ENCODE assay signal across 8 cellular contexts in genomic region chrX:9465380-9466114, GRCh38. TPM values are rescaled to one million over a fixed set of nuclear protein-coding genes. Genes with fewer than 3 reads are reported as not detected.
DNase-seq lines count a peak whose midpoint lies in the region; ATAC-seq and TF ChIP-seq lines count a peak whose summit lies in the region.

No MANE protein-coding gene starts in this region.

- peak overlapping the region; percentile 78; the same call in 1 of the 2 replicates for H3K27ac ChIP-seq in HCT116 (ENCODE audit: low read depth, low read length)
- H3K27ac ChIP-seq in ascending aorta, result peak overlapping the region; percentile 87 to 93

- no peaks in the 10 kb centered on the region for H4K20me1 ChIP-seq in HCT116 (ENCODE audit: insufficient read depth)

- CTCF ChIA-PET in Calu3 (lab: Charles Lee), result no interaction called here
- CTCF ChIA-PET in HCT116 (lab: Charles Lee), result no interaction called here

- H3K36me3 Mint-ChIP-seq in Calu3 (ENCODE audit: insufficient read depth, unreplicated experiment) (peaks cover 34% of the 10 kb centered on the region), immature natural killer cell (no peaks in the 10 kb centered on the region)

- H3K4me1 Mint-ChIP-seq in Calu3 (ENCODE audit: low read depth, unreplicated experiment) (peaks cover 33% of the 10 kb centered on the region), immature natural killer cell (peaks cover 52 to 57% of the 10 kb centered on the region in 2 donors)

- POLR2A ChIA-PET in HCT116 (lab: Charles Lee), result no interaction called here

- RAD21 ChIA-PET in HCT116 (lab: Charles Lee; ENCODE audit: low non-redundant PET in 1 of 2, low total read pairs in 2 of 2, uncharacterized antibody in 2 of 2, unreplicated experiment in 2 of 2), result no interaction called here

- no peak for TF ChIP-seq POLR2A in HCT116 (IDR thresholded peaks at IDR 0.05; ENCODE audit: borderline replicate concordance, extremely low read depth, insufficient read depth, insufficient read length)

- BruUV-seq in Calu3 (replicated peaks; lab: Mats Ljungman, UMichigan) (no TSS peak), HCT116 (replicated peaks; lab: Mats Ljungman, UMichigan) (no TSS peak)

- peaks cover 28% of the 10 kb centered on the region for H3K79me2 ChIP-seq in HCT116 (ENCODE audit: insufficient read depth, low read length)

- peak overlapping the region; percentile 76 for H3K4me2 ChIP-seq in HCT116 (ENCODE audit: low read length)

- H2AFZ ChIP-seq in HCT116 (ENCODE audit: low read depth, low read length, poor library complexity, severe bottlenecking), result no peak overlapping the region

- H3K9me3 Mint-ChIP-seq in Calu3 (ENCODE audit: low read depth, unreplicated experiment) (no peaks in the 10 kb centered on the region), immature natural killer cell (no peaks in the 10 kb centered on the region)

- ATAC-seq in HCT116, result peak; percentile 19
- no peak for ATAC-seq in HG03039 (IDR thresholded peaks at IDR 0.05; ENCODE audit: unreplicated experiment)

- no peaks in the 10 kb centered on the region for H3K9me2 ChIP-seq in HCT116 (ENCODE audit: insufficient read depth)

- intact Hi-C loops in Calu3 (cut with micrococcal nuclease; ENCODE audit: unreplicated experiment), result loop anchor here (10.0 kb wide), 1 partner anchor 621 kb away; no protein-coding TSS in a partner anchor
- intact Hi-C loops in HCT116 (cut with micrococcal nuclease), result loop anchor here (2.0 kb wide), 1 partner anchor 495 kb away; no protein-coding TSS in a partner anchor
- intact Hi-C loops in ascending aorta (cut with DNase I), result loop anchor here (2.0 to 10.0 kb wide), 4 partner anchors 67 to 601 kb away; no protein-coding TSS in a partner anchor

- no peaks in the 10 kb centered on the region for H3K9me3 ChIP-seq in HCT116 (ENCODE audit: control insufficient read depth in 1 of 2, insufficient read depth in 1 of 2, low read depth in 1 of 2, low read length in 2 of 2)
- H3K9me3 ChIP-seq in ascending aorta, result no peaks in the 10 kb centered on the region

- TF ChIP-seq RAD21 in HCT116 (IDR thresholded peaks at IDR 0.05; ENCODE audit: low read depth), result no peak

- H3K27me3 ChIP-seq in HCT116 (ENCODE audit: insufficient read depth, low read length) (no peaks in the 10 kb centered on the region), ascending aorta (no peaks in the 10 kb centered on the region)

- H3K4me1 ChIP-seq in HCT116 (ENCODE audit: control insufficient read depth in 1 of 2, insufficient read depth in 2 of 2, low read length in 2 of 2) (peaks cover 2 to 33% of the 10 kb centered on the region in 2 experiments; a peak in 3 of 4 replicates), ascending aorta (peaks cover 3 to 33% of the 10 kb centered on the region in 2 donors)

- TF ChIP-seq CTCF in Calu3 (IDR thresholded peaks at IDR 0.05; ENCODE audit: unreplicated experiment) (no peak), HCT116 (IDR thresholded peaks at IDR 0.05 in 2 of 3, conservative IDR thresholded peaks at IDR 0.05 in 1 of 3; ENCODE audit: borderline replicate concordance in 1 of 3, insufficient read depth in 1 of 3, low read depth in 2 of 3, low read length in 2 of 3) (no peak), ascending aorta (IDR thresholded peaks at IDR 0.05) (peak in 1 of 3 experiments; percentile 22)

- H3K36me3 ChIP-seq in HCT116 (ENCODE audit: control insufficient read depth in 1 of 2, insufficient read depth in 2 of 2, low read length in 2 of 2) (no peaks in the 10 kb centered on the region), ascending aorta (no peaks in the 10 kb centered on the region)

- no peaks in the 10 kb centered on the region for H3K27me3 Mint-ChIP-seq in Calu3 (ENCODE audit: unreplicated experiment)
- peaks cover 13 to 34% (median 20%) of the 10 kb centered on the region in 3 donors for H3K27me3 Mint-ChIP-seq in immature natural killer cell (ENCODE audit: low read depth in 3 of 3)

- H3K9ac ChIP-seq in HCT116 (ENCODE audit: low read length), result peak overlapping the region; percentile 70

- peak overlapping the region; percentile 67 for H3K4me3 Mint-ChIP-seq in Calu3 (ENCODE audit: low read depth, unreplicated experiment)
- peak overlapping the region in 4 of 5 donors; percentile 35 to 86 (median 68) for H3K4me3 Mint-ChIP-seq in immature natural killer cell

- DNase-seq in Calu3 (peak; percentile 24), HCT116 (ENCODE audit: low read depth, low spot score) (no peak), RPMI8226 (peak; percentile 32), ascending aorta (ENCODE audit: low spot score in 2 of 2) (no peak), immature natural killer cell (peak; percentile 44 to 53 (median 47)), T1000 (lab: John Stamatoyannopoulos, UW) (no peak)
- DNase-seq in stimulated activated CD4-positive, alpha-beta T cell treated with anti-CD3 and anti-CD28 coated beads, Interleukin-4, amount 100 ng/mL, for 1 hour, result peak; percentile 36

- H3K4me3 ChIP-seq in HCT116 (replicated peaks in 1 of 2; ENCODE audit: low read depth in 1 of 2, low read length in 2 of 2) (peak overlapping the region; percentile 52 to 63), ascending aorta (peak overlapping the region; percentile 63 to 70)

- H3K27ac Mint-ChIP-seq in Calu3 (ENCODE audit: unreplicated experiment) (no peak overlapping the region), immature natural killer cell (peak overlapping the region in 1 of 6 donors; percentile 83)

TF ChIP-seq in HCT116, 20 proteins besides CTCF, POLR2A, EP300 and RAD21 (continues in another document):
- TF ChIP-seq CEBPB (IDR thresholded peaks at IDR 0.05; ENCODE audit: low read depth) (no peak), YY1 (IDR thresholded peaks at IDR 0.05; ENCODE audit: extremely low read depth, insufficient replicate concordance, low read depth, low read length) (no peak), EZH2phosphoT487 (IDR thresholded peaks at IDR 0.05; ENCODE audit: borderline replicate concordance) (no peak), SIN3A (IDR thresholded peaks at IDR 0.05; ENCODE audit: low read depth) (no peak), ELF1 (IDR thresholded peaks at IDR 0.05; ENCODE audit: borderline replicate concordance, low read depth) (no peak), SRF (IDR thresholded peaks at IDR 0.05; ENCODE audit: low read depth) (no peak), MAX (IDR thresholded peaks at IDR 0.05) (no peak), TCF7L2 (IDR thresholded peaks at IDR 0.05; ENCODE audit: borderline replicate concordance, extremely low read depth, insufficient read depth, insufficient read length) (no peak), ZFX (IDR thresholded peaks at IDR 0.05) (no peak), POLR2AphosphoS5 (IDR thresholded peaks at IDR 0.05; ENCODE audit: low read depth, low read length) (no peak), FOSL1 (IDR thresholded peaks at IDR 0.05; ENCODE audit: low read depth) (no peak), CBX3 (IDR thresholded peaks at IDR 0.05; ENCODE audit: low read depth) (no peak), REST (IDR thresholded peaks at IDR 0.05; ENCODE audit: low read depth) (no peak), ATF3 (IDR thresholded peaks at IDR 0.05) (no peak)

RNA-seq across cellular contexts. Expression of gene TBL1X, which starts 0.7 kb away (rescaled TPM):
- total RNA-seq in Calu3 (2022) (24.9 and 25.0 TPM in 2 replicates), HCT116 (2021; ENCODE audit: unreplicated experiment) (37.8 TPM), ascending aorta (15.4 TPM)
- 19.5 and 22.8 TPM in 2 replicates for polyA plus RNA-seq in HCT116 (2012)
- polyA plus RNA-seq in immature natural killer cell, result 10 to 100 TPM in 1 of 3 donors, 1 to 10 TPM in 2; 6.4 to 12.6 (median 9.9) TPM

Comparison
In these comparisons a context has a peak if more than half of its experiments do, and no peak if none do; other contexts are left out.
1. DNase-seq: peak in Calu3 (single experiment), RPMI8226 (single experiment), immature natural killer cell (3 of 3) and stimulated activated CD4-positive, alpha-beta T cell treated with anti-CD3 and anti-CD28 coated beads, Interleukin-4, amount 100 ng/mL, for 1 hour (single experiment); none in HCT116 (single experiment), ascending aorta (0 of 2) and T1000 (single experiment).